ENCODE assay signal across 1 cellular context in genomic region chrX:6129195-6129594, GRCh38.
TF ChIP-seq lines count a peak whose summit lies in the region.

No MANE protein-coding gene starts in this region.

TF ChIP-seq in H1, 55 proteins besides CTCF, POLR2A, EP300 and RAD21 (continued from another document):
- TF ChIP-seq CHD7 (IDR thresholded peaks at IDR 0.05; ENCODE audit: insufficient replicate concordance, low read length) = no peak
- no peak for TF ChIP-seq USF2 (IDR thresholded peaks at IDR 0.05; ENCODE audit: low read length)
- no peak for TF ChIP-seq YY1 (IDR thresholded peaks at IDR 0.05; ENCODE audit: low read depth, low read length)
- TF ChIP-seq TAF1 (IDR thresholded peaks at IDR 0.05; ENCODE audit: low read depth, low read length) = no peak
- no peak for TF ChIP-seq ASH2L (IDR thresholded peaks at IDR 0.05; ENCODE audit: low read length)
- TF ChIP-seq NRF1 (IDR thresholded peaks at IDR 0.05; ENCODE audit: low read depth, low read length) = no peak
- TF ChIP-seq TAF7 (optimal IDR thresholded peaks at IDR 0.05; ENCODE audit: borderline replicate concordance, low read depth, low read length) = no peak
- TF ChIP-seq SP2 (IDR thresholded peaks at IDR 0.05; ENCODE audit: low read length) = no peak
- TF ChIP-seq MAX (IDR thresholded peaks at IDR 0.05) = no peak
- no peak for TF ChIP-seq KDM5A (IDR thresholded peaks at IDR 0.05; ENCODE audit: low read length)
